In genomic region chr14:96722751-96723150, GRCh38 we compare ENCODE assay signal across 1 cellular context.
TF ChIP-seq lines count a peak whose summit lies in the region.

No MANE protein-coding gene starts in this region.

TF ChIP-seq in WTC11, 78 proteins besides CTCF, POLR2A, EP300 and RAD21 (continued from another document):
- TF ChIP-seq, protein P1, sequence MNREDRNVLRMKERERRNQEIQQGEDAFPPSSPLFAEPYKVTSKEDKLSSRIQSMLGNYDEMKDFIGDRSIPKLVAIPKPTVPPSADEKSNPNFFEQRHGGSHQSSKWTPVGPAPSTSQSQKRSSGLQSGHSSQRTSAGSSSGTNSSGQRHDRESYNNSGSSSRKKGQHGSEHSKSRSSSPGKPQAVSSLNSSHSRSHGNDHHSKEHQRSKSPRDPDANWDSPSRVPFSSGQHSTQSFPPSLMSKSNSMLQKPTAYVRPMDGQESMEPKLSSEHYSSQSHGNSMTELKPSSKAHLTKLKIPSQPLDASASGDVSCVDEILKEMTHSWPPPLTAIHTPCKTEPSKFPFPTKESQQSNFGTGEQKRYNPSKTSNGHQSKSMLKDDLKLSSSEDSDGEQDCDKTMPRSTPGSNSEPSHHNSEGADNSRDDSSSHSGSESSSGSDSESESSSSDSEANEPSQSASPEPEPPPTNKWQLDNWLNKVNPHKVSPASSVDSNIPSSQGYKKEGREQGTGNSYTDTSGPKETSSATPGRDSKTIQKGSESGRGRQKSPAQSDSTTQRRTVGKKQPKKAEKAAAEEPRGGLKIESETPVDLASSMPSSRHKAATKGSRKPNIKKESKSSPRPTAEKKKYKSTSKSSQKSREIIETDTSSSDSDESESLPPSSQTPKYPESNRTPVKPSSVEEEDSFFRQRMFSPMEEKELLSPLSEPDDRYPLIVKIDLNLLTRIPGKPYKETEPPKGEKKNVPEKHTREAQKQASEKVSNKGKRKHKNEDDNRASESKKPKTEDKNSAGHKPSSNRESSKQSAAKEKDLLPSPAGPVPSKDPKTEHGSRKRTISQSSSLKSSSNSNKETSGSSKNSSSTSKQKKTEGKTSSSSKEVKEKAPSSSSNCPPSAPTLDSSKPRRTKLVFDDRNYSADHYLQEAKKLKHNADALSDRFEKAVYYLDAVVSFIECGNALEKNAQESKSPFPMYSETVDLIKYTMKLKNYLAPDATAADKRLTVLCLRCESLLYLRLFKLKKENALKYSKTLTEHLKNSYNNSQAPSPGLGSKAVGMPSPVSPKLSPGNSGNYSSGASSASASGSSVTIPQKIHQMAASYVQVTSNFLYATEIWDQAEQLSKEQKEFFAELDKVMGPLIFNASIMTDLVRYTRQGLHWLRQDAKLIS (CRISPR knock-in tag; IDR thresholded peaks at IDR 0.05; ENCODE audit: borderline replicate concordance) = no peak
- TF ChIP-seq ZBTB21 (CRISPR knock-in tag; IDR thresholded peaks at IDR 0.05; ENCODE audit: borderline replicate concordance) (no peak), PRRX2 (CRISPR knock-in tag; IDR thresholded peaks at IDR 0.05) (no peak)
- TF ChIP-seq, protein P2, sequence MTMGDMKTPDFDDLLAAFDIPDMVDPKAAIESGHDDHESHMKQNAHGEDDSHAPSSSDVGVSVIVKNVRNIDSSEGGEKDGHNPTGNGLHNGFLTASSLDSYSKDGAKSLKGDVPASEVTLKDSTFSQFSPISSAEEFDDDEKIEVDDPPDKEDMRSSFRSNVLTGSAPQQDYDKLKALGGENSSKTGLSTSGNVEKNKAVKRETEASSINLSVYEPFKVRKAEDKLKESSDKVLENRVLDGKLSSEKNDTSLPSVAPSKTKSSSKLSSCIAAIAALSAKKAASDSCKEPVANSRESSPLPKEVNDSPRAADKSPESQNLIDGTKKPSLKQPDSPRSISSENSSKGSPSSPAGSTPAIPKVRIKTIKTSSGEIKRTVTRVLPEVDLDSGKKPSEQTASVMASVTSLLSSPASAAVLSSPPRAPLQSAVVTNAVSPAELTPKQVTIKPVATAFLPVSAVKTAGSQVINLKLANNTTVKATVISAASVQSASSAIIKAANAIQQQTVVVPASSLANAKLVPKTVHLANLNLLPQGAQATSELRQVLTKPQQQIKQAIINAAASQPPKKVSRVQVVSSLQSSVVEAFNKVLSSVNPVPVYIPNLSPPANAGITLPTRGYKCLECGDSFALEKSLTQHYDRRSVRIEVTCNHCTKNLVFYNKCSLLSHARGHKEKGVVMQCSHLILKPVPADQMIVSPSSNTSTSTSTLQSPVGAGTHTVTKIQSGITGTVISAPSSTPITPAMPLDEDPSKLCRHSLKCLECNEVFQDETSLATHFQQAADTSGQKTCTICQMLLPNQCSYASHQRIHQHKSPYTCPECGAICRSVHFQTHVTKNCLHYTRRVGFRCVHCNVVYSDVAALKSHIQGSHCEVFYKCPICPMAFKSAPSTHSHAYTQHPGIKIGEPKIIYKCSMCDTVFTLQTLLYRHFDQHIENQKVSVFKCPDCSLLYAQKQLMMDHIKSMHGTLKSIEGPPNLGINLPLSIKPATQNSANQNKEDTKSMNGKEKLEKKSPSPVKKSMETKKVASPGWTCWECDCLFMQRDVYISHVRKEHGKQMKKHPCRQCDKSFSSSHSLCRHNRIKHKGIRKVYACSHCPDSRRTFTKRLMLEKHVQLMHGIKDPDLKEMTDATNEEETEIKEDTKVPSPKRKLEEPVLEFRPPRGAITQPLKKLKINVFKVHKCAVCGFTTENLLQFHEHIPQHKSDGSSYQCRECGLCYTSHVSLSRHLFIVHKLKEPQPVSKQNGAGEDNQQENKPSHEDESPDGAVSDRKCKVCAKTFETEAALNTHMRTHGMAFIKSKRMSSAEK (CRISPR knock-in tag; IDR thresholded peaks at IDR 0.05; ENCODE audit: borderline replicate concordance) = no peak
